In genomic region chr3:124281453-124282316, GRCh38 we compare ENCODE assay signal across 9 cellular contexts.
A peak's percentile ranks its signal among the peaks of the same experiment; 100 is the strongest.
DNase-seq lines count a peak whose midpoint lies in the region; ATAC-seq and TF ChIP-seq lines count a peak whose summit lies in the region.
"Had no signal": no experiment of that assay in that cellular context is flagged by ENCODE, and none has a peak within 500 bp of the region (broad histone marks: within the 10 kb centered on the region; RNA-seq: fewer than 3 reads in every experiment).

No MANE protein-coding gene starts in this region.

- H4K20me1 ChIP-seq in BLaER1, result no peaks in the 10 kb centered on the region

- intact Hi-C loops in heart left ventricle (cut with DNase I), result loop anchor here (1.0 to 5.0 kb wide), 11 partner anchors 199 to 269 kb away; partner anchors contain the start of gene KALRN (in 5 of the 10)
- intact Hi-C loops in stomach (cut with DNase I; ENCODE audit: low total_unique reads), result loop anchor here (5.0 kb wide), 1 partner anchor 264 kb away; no protein-coding TSS in a partner anchor

- H3K36me3 ChIP-seq in BLaER1, result no peaks in the 10 kb centered on the region
- H3K36me3 ChIP-seq in RWPE2 (ENCODE audit: low read depth), result no peaks in the 10 kb centered on the region
- H3K36me3 ChIP-seq in heart left ventricle, result no peaks in the 10 kb centered on the region
- H3K36me3 ChIP-seq in stomach, result no peaks in the 10 kb centered on the region

- DNase-seq in HFF-Myc (ENCODE audit: extremely low read depth, low read depth), result no peak
- DNase-seq in RWPE2 (ENCODE audit: low spot score), result no peak
- DNase-seq in heart left ventricle, result no peak
- no peak for DNase-seq in stomach
- no peak for DNase-seq in activated CD4-positive, CD25-positive, alpha-beta regulatory T cell (lab: John Stamatoyannopoulos, UW)
- DNase-seq in CD1c-positive myeloid dendritic cell (ENCODE audit: extremely low spot score), result no peak
- DNase-seq in activated CD4-positive, alpha-beta T cell treated with anti-CD3 and anti-CD28 coated beads for 48 hours, result no peak

- H3K9me3 ChIP-seq in BLaER1 (no peaks in the 10 kb centered on the region), RWPE2 (ENCODE audit: severe bottlenecking) (no peaks in the 10 kb centered on the region), heart left ventricle (no peaks in the 10 kb centered on the region), stomach (no peaks in the 10 kb centered on the region)

- H3K4me3 ChIP-seq in BLaER1, result no peak overlapping the region
- H3K4me3 ChIP-seq in HFF-Myc (replicated peaks; ENCODE audit: low read depth, low read length), result no peak overlapping the region
- H3K4me3 ChIP-seq in RWPE2 (ENCODE audit: severe bottlenecking), result no peak overlapping the region
- H3K4me3 ChIP-seq in heart left ventricle, result no peak overlapping the region
- no peak overlapping the region for H3K4me3 ChIP-seq in stomach

- H3K27me3 ChIP-seq in BLaER1 (no peaks in the 10 kb centered on the region), RWPE2 (ENCODE audit: insufficient read depth, poor library complexity, severe bottlenecking) (peaks cover 3% of the 10 kb centered on the region), heart left ventricle (no peaks in the 10 kb centered on the region), stomach (no peaks in the 10 kb centered on the region)

- H3K4me2 ChIP-seq in BLaER1, result peak overlapping the region; percentile 56

- WGBS in heart left ventricle, 4 donors, result 58 to 70% (median 60%) methylated on average over 6 of the region's 6 CpGs
- 42 to 60% (median 50%) methylated on average over 6 of the region's 6 CpGs for WGBS in stomach, 5 donors

- H3K27ac ChIP-seq in BLaER1 (no peak overlapping the region), RWPE2 (ENCODE audit: poor library complexity, severe bottlenecking) (no peak overlapping the region), heart left ventricle (peak overlapping the region in 4 of 12 donors; percentile 6 to 80 (median 20)), stomach (peak overlapping the region in 4 of 5 donors; percentile 33 to 84 (median 68))
- H3K27ac ChIP-seq: HL-60 had no signal

- 0 out of 3 replicates have a peak, but pooled peaks have one; percentile 35 for ATAC-seq in RWPE2 (ENCODE audit: low read depth)
- peak; percentile 22 to 68 (median 64) for ATAC-seq in heart left ventricle

- TF ChIP-seq EP300 in stomach (IDR thresholded peaks at IDR 0.05), result no peak

- TF ChIP-seq CTCF in HFF-Myc (IDR thresholded peaks at IDR 0.05; ENCODE audit: low read depth, low read length, missing control alignments) (peak; percentile 57), RWPE2 (IDR thresholded peaks at IDR 0.05; ENCODE audit: poor library complexity, severe bottlenecking) (peak; percentile 60), heart left ventricle (IDR thresholded peaks at IDR 0.05) (peak; percentile 47 to 81 (median 68)), stomach (IDR thresholded peaks at IDR 0.05) (peak in 5 of 7 experiments; percentile 23 to 44 (median 32))

- peaks cover 21% of the 10 kb centered on the region for H3K4me1 ChIP-seq in BLaER1
- H3K4me1 ChIP-seq in RWPE2 (ENCODE audit: insufficient read depth, poor library complexity, severe bottlenecking), result no peaks in the 10 kb centered on the region
- H3K4me1 ChIP-seq in heart left ventricle, result peaks cover 8 to 65% (median 36%) of the 10 kb centered on the region in 12 donors
- H3K4me1 ChIP-seq in stomach, result peaks cover 4 to 58% (median 14%) of the 10 kb centered on the region in 4 donors

- no peak for TF ChIP-seq POLR2A in heart left ventricle (IDR thresholded peaks at IDR 0.05)
- no peak for TF ChIP-seq POLR2A in stomach (IDR thresholded peaks at IDR 0.05)

- no peak overlapping the region for H3K9ac ChIP-seq in BLaER1

Comparison
In these comparisons a context has a peak if more than half of its experiments do, and no peak if none do; other contexts are left out.
1. H3K27ac ChIP-seq: peak in stomach (4 of 5); none in BLaER1 (single experiment) and RWPE2 (single experiment).
2. Peak in every context shown above with its lines, with median percentiles within 50 percentile points of each other: CTCF ChIP-seq.